In the genomic region with DNA sequence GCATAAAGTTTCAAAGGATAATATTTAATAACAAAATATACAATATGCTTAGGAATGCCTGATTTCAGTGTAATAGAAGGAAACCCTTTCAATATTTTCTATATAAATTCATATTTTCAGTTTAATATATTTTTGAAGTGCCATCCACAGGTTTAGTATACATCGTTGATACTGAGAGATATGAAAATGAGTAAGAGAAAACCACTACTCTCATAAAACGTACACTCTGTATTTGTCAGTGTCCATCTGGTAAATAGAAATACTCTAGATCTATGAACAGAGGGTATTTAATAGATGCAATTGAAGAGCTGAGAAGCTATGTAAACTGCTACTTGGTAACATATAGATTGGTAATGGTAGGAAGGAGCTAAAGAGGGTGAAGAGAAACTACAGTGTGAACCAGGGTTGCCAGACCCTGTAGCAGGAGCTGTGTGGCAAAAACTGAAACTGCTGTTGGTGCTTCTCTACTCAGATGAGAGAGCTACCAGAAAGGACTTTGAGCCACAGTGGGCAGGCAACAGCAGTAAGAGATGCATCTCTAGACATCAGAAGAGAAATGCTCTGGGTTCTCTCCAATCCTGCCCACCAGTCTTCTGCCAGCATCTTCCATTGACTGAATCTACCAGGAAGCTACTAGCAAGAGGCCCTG, we compare ENCODE assay signal across 21 cellular contexts.
DNase-seq lines count a peak whose midpoint lies in the region; ATAC-seq, FAIRE-seq and TF ChIP-seq lines count a peak whose summit lies in the region.
"Had no signal": no experiment of that assay in that cellular context is flagged by ENCODE, and none has a peak within 500 bp of the region (broad histone marks: within the 10 kb centered on the region; RNA-seq: fewer than 3 reads in every experiment).

No MANE protein-coding gene starts in this region.

- ATAC-seq in GM19452 (IDR thresholded peaks at IDR 0.05; ENCODE audit: unreplicated experiment): peak; percentile 58
- peak; percentile 100 for ATAC-seq in HG02798 (IDR thresholded peaks at IDR 0.05; ENCODE audit: poor library complexity, unreplicated experiment)
- ATAC-seq in upper lobe of left lung (ENCODE audit: low FRiP score in 2 of 2): no peak
- no peak for ATAC-seq in HG03025 (IDR thresholded peaks at IDR 0.05; ENCODE audit: low FRiP score, unreplicated experiment)
- ATAC-seq: A549, natural killer cell had no signal

- no peak for TF ChIP-seq EP300 in upper lobe of left lung (IDR thresholded peaks at IDR 0.05)

- H3K4me3 ChIP-seq in KMS-11 (IDR thresholded peaks at IDR 0.05; ENCODE audit: insufficient read depth, low read depth, low read length) (no peak overlapping the region), upper lobe of left lung (no peak overlapping the region)
- H3K4me3 ChIP-seq: A549, smooth muscle cell had no signal

- no peak overlapping the region for H3K9ac ChIP-seq in KMS-11

- H3K27ac ChIP-seq in KMS-11: peak overlapping the region; percentile 49
- no peak overlapping the region for H3K27ac ChIP-seq in upper lobe of left lung
- H3K27ac ChIP-seq: A549, C4-2B had no signal

- peak overlapping the region; percentile 49 for H3K4me2 ChIP-seq in KMS-11
- H3K4me2 ChIP-seq: A549, smooth muscle cell had no signal

- no peaks in the 10 kb centered on the region for H3K79me2 ChIP-seq in KMS-11 (ENCODE audit: insufficient read depth, low read depth)

- H3K36me3 ChIP-seq in KMS-11 (ENCODE audit: insufficient read depth) (no peaks in the 10 kb centered on the region), upper lobe of left lung (no peaks in the 10 kb centered on the region)

- peaks cover 27% of the 10 kb centered on the region for H3K4me1 ChIP-seq in KMS-11 (ENCODE audit: low read depth, poor library complexity, severe bottlenecking)
- no peaks in the 10 kb centered on the region for H3K4me1 ChIP-seq in upper lobe of left lung
- H3K4me1 ChIP-seq: A549 had no signal

- TF ChIP-seq POLR2A in upper lobe of left lung (IDR thresholded peaks at IDR 0.05): no peak

- no peaks in the 10 kb centered on the region for H4K20me1 ChIP-seq in KMS-11 (ENCODE audit: insufficient read depth)

- no peak for DNase-seq in GM18507 (ENCODE audit: extremely low spot score, insufficient read length, low read depth)
- DNase-seq in upper lobe of left lung: no peak
- DNase-seq in dedifferentiated amniotic fluid mesenchymal stem cell (ENCODE audit: extremely low spot score): no peak
- DNase-seq in NCI-H345 (lab: John Stamatoyannopoulos, UW): no peak
- DNase-seq: activated effector memory CD4-positive, alpha-beta T cell treated with anti-CD3 and anti-CD28 coated beads, Interleukin-2, amount 50 U/mL, for 16 hours; effector CD8-positive, alpha-beta T cell; H7; mesenchymal stem cell; natural killer cell; NCI-H2227 treated with DMSO at 0.1 percent for 48 hours; SHP77 treated with DMSO at 0.1 percent for 48 hours; T-helper 2 cell; trophoblast cell had no signal

- TF ChIP-seq CTCF in KMS-11 (conservative IDR thresholded peaks at IDR 0.05; ENCODE audit: low read depth, low read length) (no peak), upper lobe of left lung (IDR thresholded peaks at IDR 0.05) (no peak)

- H3K27me3 ChIP-seq in KMS-11 (ENCODE audit: insufficient read depth, low read depth): no peaks in the 10 kb centered on the region
- no peaks in the 10 kb centered on the region for H3K27me3 ChIP-seq in upper lobe of left lung

- H3K9me3 ChIP-seq in upper lobe of left lung: no peaks in the 10 kb centered on the region
- H3K9me3 ChIP-seq: A549 had no signal

- H2AFZ ChIP-seq in KMS-11 (ENCODE audit: low read depth): peak overlapping the region; percentile 40; the same call in 1 of the 2 replicates

- 86 to 89% methylated on average over 2 of the region's 2 CpGs for WGBS in upper lobe of left lung, 2 donors

- peak; percentile 61 for FAIRE-seq in GM18507 (lab: Jason Lieb, UNC)
- FAIRE-seq: A549, keratinocyte had no signal

Comparison
In these comparisons a context has a peak if more than half of its experiments do, and no peak if none do; other contexts are left out.
1. ATAC-seq: peak in GM19452 (single experiment) and HG02798 (single experiment); none in upper lobe of left lung (0 of 2) and HG03025 (single experiment).